ENCODE assay signal across 27 cellular contexts in genomic region chr19:4983346-4984105, GRCh38. TPM values are rescaled to one million over a fixed set of nuclear protein-coding genes. Genes with fewer than 3 reads are reported as not detected.
A peak's percentile ranks its signal among the peaks of the same experiment; 100 is the strongest.
DNase-seq lines count a peak whose midpoint lies in the region; TF ChIP-seq lines count a peak whose summit lies in the region.
"Had no signal": no experiment of that assay in that cellular context is flagged by ENCODE, and none has a peak within 500 bp of the region (broad histone marks: within the 10 kb centered on the region; RNA-seq: fewer than 3 reads in every experiment).

No MANE protein-coding gene starts in this region.

- peaks cover 41% of the 10 kb centered on the region for H3K79me1 ChIP-seq in trophoblast cell (ENCODE audit: low read length)

- DNase-seq in endodermal cell (no peak), trophoblast cell (no peak), NCI-H748 (lab: John Stamatoyannopoulos, UW; ENCODE audit: unreplicated experiment) (no peak), NCI-H446 (lab: John Stamatoyannopoulos, UW) (no peak), NCI-H774 (lab: John Stamatoyannopoulos, UW) (no peak)
- DNase-seq: activated CD4-positive, alpha-beta T cell treated with anti-CD3 and anti-CD28 coated beads, Interleukin-2, amount 50 U/mL, for 1 hour; activated CD8-positive, alpha-beta memory T cell treated with anti-CD3 and anti-CD28 coated beads, Interleukin-2, amount 10 ng/mL, durations not matched to agents 7 days and 5 days; activated naive CD4-positive, alpha-beta T cell; activated T-cell treated with anti-CD3 and anti-CD28 coated beads, Interleukin-2, amount 50 U/mL, for 72 hours; DND-41; effector memory CD8-positive, alpha-beta T cell; foreskin fibroblast; H9; mesenchymal stem cell; NCI-H1092 treated with DMSO at 0.1 percent for 48 hours; NCI-H2029 treated with DMSO at 0.1 percent for 48 hours; NCI-H345; NCI-H82; occipital lobe; SHP77; stimulated activated CD8-positive, alpha-beta memory T cell treated with anti-CD3 and anti-CD28 coated beads, Interleukin-4, amount 100 ng/mL, for 48 hours; stomach; T-helper 9 cell; transverse colon had no signal

- H3K27me3 Mint-ChIP-seq in endodermal cell (ENCODE audit: insufficient read depth), result no peaks in the 10 kb centered on the region
- H3K27me3 Mint-ChIP-seq: activated CD8-positive, alpha-beta memory T cell treated with anti-CD3 and anti-CD28 coated beads, Interleukin-2, amount 10 ng/mL, durations not matched to agents 7 days and 5 days; effector memory CD8-positive, alpha-beta T cell had no signal

- H3K9me3 ChIP-seq in HUES48 (ENCODE audit: control insufficient read depth, insufficient read depth, low read length), result no peaks in the 10 kb centered on the region
- no peaks in the 10 kb centered on the region for H3K9me3 ChIP-seq in endodermal cell (ENCODE audit: control insufficient read depth, low read length)
- no peaks in the 10 kb centered on the region for H3K9me3 ChIP-seq in trophoblast cell (ENCODE audit: insufficient read depth, low read depth, low read length)
- H3K9me3 ChIP-seq: stomach, transverse colon had no signal

- H3K27ac Mint-ChIP-seq in endodermal cell, result peak overlapping the region; percentile 48
- H3K27ac Mint-ChIP-seq: activated CD8-positive, alpha-beta memory T cell treated with anti-CD3 and anti-CD28 coated beads, Interleukin-2, amount 10 ng/mL, durations not matched to agents 7 days and 5 days; activated T-cell treated with anti-CD3 and anti-CD28 coated beads, Interleukin-2, amount 50 U/mL, for 72 hours had no signal

- H4K8ac ChIP-seq in trophoblast cell (ENCODE audit: low read depth, low read length), result no peak overlapping the region

- H3K27ac ChIP-seq in C4-2B (peak overlapping the region; percentile 0; the same call in 1 of the 2 replicates), HUES48 (ENCODE audit: low read depth, low read length) (peak overlapping the region; percentile 26), endodermal cell (ENCODE audit: low read depth, low read length) (no peak overlapping the region), trophoblast cell (ENCODE audit: low read depth, low read length) (no peak overlapping the region)
- H3K27ac ChIP-seq: skin epidermis, stomach, transverse colon had no signal

- H4K91ac ChIP-seq in trophoblast cell (ENCODE audit: low read depth, low read length), result peak overlapping the region; percentile 31

- peaks cover 50% of the 10 kb centered on the region for H3K79me2 ChIP-seq in trophoblast cell (ENCODE audit: control insufficient read depth, insufficient read depth, low read length, poor library complexity)

- peak overlapping the region; percentile 80 for H3K4ac ChIP-seq in trophoblast cell (ENCODE audit: low read depth, low read length)

- H3K4me3 ChIP-seq in HUES48 (ENCODE audit: low read depth, low read length) (no peak overlapping the region), endodermal cell (ENCODE audit: low read length) (no peak overlapping the region), trophoblast cell (ENCODE audit: low read depth, low read length) (no peak overlapping the region)
- H3K4me3 ChIP-seq: skin epidermis, stomach, transverse colon had no signal

- peaks cover 20% of the 10 kb centered on the region for H3K4me1 Mint-ChIP-seq in endodermal cell

- no peak overlapping the region for H2BK120ac ChIP-seq in trophoblast cell (ENCODE audit: insufficient read depth, low read length, poor library complexity)

- H3K4me1 ChIP-seq in HUES48 (ENCODE audit: control insufficient read depth, insufficient read depth, low read length) (peaks cover 16% of the 10 kb centered on the region; the same call in 1 of the 2 replicates), endodermal cell (ENCODE audit: control insufficient read depth, insufficient read depth, low read length) (peaks cover 10% of the 10 kb centered on the region), trophoblast cell (ENCODE audit: control insufficient read depth in 1 of 2, insufficient read depth in 2 of 2, low read length in 2 of 2) (peaks cover 43 to 60% of the 10 kb centered on the region in 2 experiments)

- H3K36me3 Mint-ChIP-seq in endodermal cell (ENCODE audit: low read depth), result no peaks in the 10 kb centered on the region
- H3K36me3 Mint-ChIP-seq: activated CD8-positive, alpha-beta memory T cell treated with anti-CD3 and anti-CD28 coated beads, Interleukin-2, amount 10 ng/mL, durations not matched to agents 7 days and 5 days had no signal

- peak overlapping the region; percentile 22 for H3K14ac ChIP-seq in trophoblast cell (ENCODE audit: low read length)

- no peaks in the 10 kb centered on the region for H3K36me3 ChIP-seq in HUES48 (ENCODE audit: control insufficient read depth, insufficient read depth, low read length)
- no peaks in the 10 kb centered on the region for H3K36me3 ChIP-seq in endodermal cell (ENCODE audit: control insufficient read depth, insufficient read depth, low read length)
- peaks cover 8 to 10% of the 10 kb centered on the region in 2 experiments for H3K36me3 ChIP-seq in trophoblast cell (ENCODE audit: control insufficient read depth in 1 of 2, insufficient read depth in 2 of 2, low read length in 2 of 2)
- H3K36me3 ChIP-seq: transverse colon had no signal

- no peak overlapping the region for H2AFZ ChIP-seq in trophoblast cell (ENCODE audit: insufficient read depth, low read length, poor library complexity)

- TF ChIP-seq CTCF in C4-2B (conservative IDR thresholded peaks at IDR 0.05) (no peak), endodermal cell (conservative IDR thresholded peaks at IDR 0.05) (no peak)

- H3K9me3 Mint-ChIP-seq in endodermal cell, result no peaks in the 10 kb centered on the region
- H3K9me3 Mint-ChIP-seq: activated T-cell treated with anti-CD3 and anti-CD28 coated beads, Interleukin-2, amount 50 U/mL, for 72 hours; effector memory CD8-positive, alpha-beta T cell; H9 had no signal

- no peak overlapping the region for H3K4me3 Mint-ChIP-seq in endodermal cell
- H3K4me3 Mint-ChIP-seq: activated CD8-positive, alpha-beta memory T cell treated with anti-CD3 and anti-CD28 coated beads, Interleukin-2, amount 10 ng/mL, durations not matched to agents 7 days and 5 days; activated T-cell treated with anti-CD3 and anti-CD28 coated beads, Interleukin-2, amount 50 U/mL, for 72 hours; effector memory CD8-positive, alpha-beta T cell; H9 had no signal

- H2AK5ac ChIP-seq in trophoblast cell (ENCODE audit: low read length), result peak overlapping the region; percentile 28

- H3K23ac ChIP-seq in trophoblast cell (ENCODE audit: low read length), result no peak overlapping the region

- H2BK12ac ChIP-seq in trophoblast cell (ENCODE audit: low read length), result peak overlapping the region; percentile 67

- H2BK5ac ChIP-seq in trophoblast cell (ENCODE audit: low read depth, low read length, poor library complexity), result no peak overlapping the region

- 90 to 100% methylated on average over 9 to 23 of the region's 23 CpGs for WGBS in endodermal cell (ENCODE audit: insufficient coverage in 1 of 2, insufficient read length in 1 of 2), 2 experiments
- WGBS in trophoblast cell (ENCODE audit: extremely low coverage, insufficient coverage, insufficient read length), result no CpG with 5 or more reads among the region's 23 CpGs

- no peak overlapping the region for H4K12ac ChIP-seq in trophoblast cell (ENCODE audit: low read depth, low read length)

- no peak overlapping the region for H3K9ac ChIP-seq in HUES48 (ENCODE audit: low read depth, low read length)
- no peak overlapping the region for H3K9ac ChIP-seq in endodermal cell (ENCODE audit: extremely low read depth, low read length, poor library complexity, severe bottlenecking)
- H3K9ac ChIP-seq in trophoblast cell (ENCODE audit: low read length), result no peak overlapping the region

- H3K18ac ChIP-seq in trophoblast cell (ENCODE audit: low read length), result no peak overlapping the region

- H3K4me2 ChIP-seq in trophoblast cell (ENCODE audit: low read length), result no peak overlapping the region

- H3K27me3 ChIP-seq in HUES48 (ENCODE audit: control insufficient read depth, insufficient read depth, low read length), result no peaks in the 10 kb centered on the region
- no peaks in the 10 kb centered on the region for H3K27me3 ChIP-seq in endodermal cell (ENCODE audit: control insufficient read depth, insufficient read depth, low read length, poor library complexity, severe bottlenecking)
- no peaks in the 10 kb centered on the region for H3K27me3 ChIP-seq in trophoblast cell (ENCODE audit: insufficient read depth, low read length)
- H3K27me3 ChIP-seq: stomach, transverse colon had no signal

RNA-seq across cellular contexts. Expression of gene KDM4B, which starts 14.6 kb away (rescaled TPM):
- total RNA-seq in endodermal cell, result 10 to 100 TPM; 27.8 to 38.5 TPM
- polyA plus RNA-seq in endodermal cell (2013, experiment 1 of 2), result 38.5 TPM
- polyA plus RNA-seq in endodermal cell (2013, experiment 2 of 2), result 33.4 TPM
- 37.1 and 37.3 TPM in 2 replicates for polyA plus RNA-seq in trophoblast cell (2013)

Comparison
In these comparisons a context has a peak if more than half of its experiments do, and no peak if none do; other contexts are left out.
1. H3K27ac ChIP-seq: peak in C4-2B (single experiment) and HUES48 (single experiment); none in endodermal cell (single experiment) and trophoblast cell (single experiment).